ENCODE assay signal across 30 cellular contexts in genomic region chr6:101077344-101077743, GRCh38.
"Had no signal": no experiment of that assay in that cellular context is flagged by ENCODE, and none has a peak within 500 bp of the region (broad histone marks: within the 10 kb centered on the region; RNA-seq: fewer than 3 reads in every experiment).

No MANE protein-coding gene starts in this region.

- H3K4me1 ChIP-seq: adrenal gland, body of pancreas, breast epithelium had no signal

- H3K4me3 ChIP-seq: adrenal gland, ascending aorta, body of pancreas, breast epithelium, cardiac muscle cell had no signal

- H3K27me3 ChIP-seq: adrenal gland, ascending aorta, body of pancreas, brain microvascular endothelial cell, breast epithelium, cardiac muscle cell had no signal

- ATAC-seq: activated naive CD4-positive, alpha-beta T cell treated with anti-CD3 and anti-CD28 coated beads, Interleukin-2, amount 50 U/mL, for 72 hours; activated naive CD8-positive, alpha-beta T cell treated with anti-CD3 and anti-CD28 coated beads, Interleukin-2, amount 50 U/mL, for 24 hours; activated T-cell treated with anti-CD3 and anti-CD28 coated beads, Interleukin-2, amount 50 U/mL, for 4 hours; activated T-cell treated with anti-CD3 and anti-CD28 coated beads, Interleukin-2, amount 50 U/mL, for 72 hours; activated T-helper 17 cell treated with anti-CD3 and anti-CD28 coated beads, Interleukin-2, amount 50 U/mL, for 72 hours; body of pancreas had no signal

- H3K36me3 ChIP-seq: adrenal gland, ascending aorta, brain microvascular endothelial cell, breast epithelium, cardiac muscle cell had no signal

- H3K27ac ChIP-seq: adrenal gland, ascending aorta, body of pancreas, brain microvascular endothelial cell, breast epithelium, cardiac muscle cell had no signal

- DNase-seq: activated effector memory CD4-positive, alpha-beta T cell treated with anti-CD3 and anti-CD28 coated beads, Interleukin-2, amount 50 U/mL, for 16 hours; activated effector memory CD4-positive, alpha-beta T cell treated with Interleukin-2 at 50 U/mL for 16 hours; activated gamma-delta T cell; activated gamma-delta T cell treated with Interleukin-2 at 50 U/mL for 16 hours; activated naive CD4-positive, alpha-beta T cell; activated naive CD4-positive, alpha-beta T cell treated with anti-CD3 and anti-CD28 coated beads for 36 hours; activated naive CD4-positive, alpha-beta T cell treated with anti-CD3 and anti-CD28 coated beads, Interleukin-2, amount 10 ng/mL, durations not matched to agents 7 days and 5 days; activated naive CD4-positive, alpha-beta T cell treated with anti-CD3 and anti-CD28 coated beads, Interleukin-2, amount 50 U/mL, for 16 hours; activated naive CD4-positive, alpha-beta T cell treated with Interleukin-2 at 50 U/mL for 16 hours; activated naive CD8-positive, alpha-beta T cell treated with anti-CD3 and anti-CD28 coated beads for 36 hours; activated naive CD8-positive, alpha-beta T cell treated with anti-CD3 and anti-CD28 coated beads, Interleukin-2, amount 10 ng/mL, durations not matched to agents 7 days and 5 days; activated naive CD8-positive, alpha-beta T cell treated with anti-CD3 and anti-CD28 coated beads, Interleukin-2, amount 50 U/mL, for 24 hours; activated T-cell treated with anti-CD3 and anti-CD28 coated beads, Interleukin-2, amount 50 U/mL, for 4 hours; activated T-cell treated with anti-CD3 and anti-CD28 coated beads, Interleukin-2, amount 50 U/mL, for 48 hours; activated T-cell treated with anti-CD3 and anti-CD28 coated beads, Interleukin-2, amount 50 U/mL, for 72 hours; adrenal gland; amniotic stem cell; amygdala; anterior cingulate cortex; aorta; body of pancreas; brain microvascular endothelial cell; caudate nucleus; central memory CD4-positive, alpha-beta T cell; cerebellar nuclear complex had no signal

- H3K9me3 ChIP-seq: ascending aorta, body of pancreas had no signal
